In the genomic region with DNA sequence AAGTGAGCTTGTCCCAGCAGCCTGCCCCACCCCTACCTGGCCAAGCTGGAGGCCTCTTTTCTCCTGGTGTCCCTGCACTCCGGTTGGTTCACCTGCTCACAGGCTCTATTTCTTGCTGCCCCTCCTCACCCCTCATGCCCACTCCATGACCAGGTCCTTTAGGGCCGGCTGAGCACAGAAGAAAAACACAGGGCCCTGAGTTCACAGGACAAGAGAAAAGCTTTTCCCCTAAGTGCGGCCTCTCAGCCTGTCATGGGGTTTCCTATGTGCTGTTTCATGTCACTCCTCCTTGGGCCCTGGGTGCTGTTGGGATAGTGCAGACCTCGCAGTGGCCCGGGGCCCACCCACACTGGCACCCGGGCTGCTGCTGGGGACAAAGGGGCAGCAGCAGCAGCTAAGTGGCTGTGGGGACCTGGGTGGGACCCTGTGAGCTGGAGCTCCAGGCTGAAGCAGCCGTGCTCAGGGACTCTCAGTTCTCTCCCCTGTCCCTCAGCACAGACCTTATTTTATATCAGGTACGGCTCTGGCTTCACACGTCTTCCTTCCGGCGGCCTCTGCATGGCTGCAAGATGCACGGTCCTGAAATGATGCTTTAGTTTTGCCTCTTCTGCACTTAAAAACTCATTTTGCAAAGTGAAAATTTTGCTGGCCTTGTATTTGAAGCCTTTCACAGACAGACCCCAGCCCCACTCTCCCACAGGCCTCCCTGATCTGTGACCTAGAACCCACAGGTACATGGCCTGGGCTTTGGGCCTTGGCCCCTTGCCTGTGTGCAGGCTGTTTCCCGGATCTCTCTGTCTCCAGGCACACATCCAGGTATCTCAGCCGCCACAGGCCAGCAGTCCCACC, we compare ENCODE assay signal across 10 cellular contexts.
"Had no signal": no experiment of that assay in that cellular context is flagged by ENCODE, and none has a peak within 500 bp of the region (broad histone marks: within the 10 kb centered on the region; RNA-seq: fewer than 3 reads in every experiment).

No MANE protein-coding gene starts in this region.

- H3K9me3 ChIP-seq: SJCRH30, transverse colon had no signal

- H3K36me3 ChIP-seq: brain microvascular endothelial cell, SJCRH30, transverse colon had no signal

- H3K27me3 ChIP-seq: transverse colon had no signal

- DNase-seq: activated CD4-positive, alpha-beta T cell treated with anti-CD3 and anti-CD28 coated beads for 48 hours; activated CD8-positive, alpha-beta T cell treated with anti-CD3 and anti-CD28 coated beads for 36 hours; activated gamma-delta T cell treated with Interleukin-2 at 50 U/mL for 16 hours; amniotic stem cell; brain microvascular endothelial cell; effector memory CD4-positive, alpha-beta T cell; occipital lobe; SJCRH30; T-helper 2 cell; transverse colon had no signal

- ATAC-seq: activated CD8-positive, alpha-beta T cell treated with anti-CD3 and anti-CD28 coated beads for 36 hours had no signal

- H3K4me3 ChIP-seq: SJCRH30, transverse colon had no signal

- H3K27ac ChIP-seq: brain microvascular endothelial cell, SJCRH30, transverse colon had no signal

- H3K4me1 ChIP-seq: SJCRH30 had no signal
